29 cellular contexts compared by ENCODE assay signal in genomic region chr6:17494177-17494576, GRCh38.
A peak's percentile ranks its signal among the peaks of the same experiment; 100 is the strongest.
DNase-seq lines count a peak whose midpoint lies in the region; ATAC-seq and TF ChIP-seq lines count a peak whose summit lies in the region.
"Had no signal": no experiment of that assay in that cellular context is flagged by ENCODE, and none has a peak within 500 bp of the region (broad histone marks: within the 10 kb centered on the region; RNA-seq: fewer than 3 reads in every experiment).

No MANE protein-coding gene starts in this region.

- no peaks in the 10 kb centered on the region for H3K27me3 Mint-ChIP-seq in chondrocyte (ENCODE audit: low read depth)
- no peaks in the 10 kb centered on the region for H3K27me3 Mint-ChIP-seq in nephron (ENCODE audit: low read depth)
- no peaks in the 10 kb centered on the region for H3K27me3 Mint-ChIP-seq in type B pancreatic cell
- H3K27me3 Mint-ChIP-seq in T-helper 17 cell = peaks cover 70% of the 10 kb centered on the region
- H3K27me3 Mint-ChIP-seq in stimulated activated memory B cell treated with anti-CD40 and anti-IgM and Interleukin-4, amounts not matched to agents 10 μg/mL and 1 μg/mL and 100 μg/mL, for 72 hours = peaks cover 48% of the 10 kb centered on the region

- peaks cover 2% of the 10 kb centered on the region for H3K36me3 Mint-ChIP-seq in chondrocyte (ENCODE audit: low read depth)
- no peaks in the 10 kb centered on the region for H3K36me3 Mint-ChIP-seq in nephron (ENCODE audit: low read depth)
- no peaks in the 10 kb centered on the region for H3K36me3 Mint-ChIP-seq in type B pancreatic cell
- H3K36me3 Mint-ChIP-seq in T-helper 17 cell (ENCODE audit: low read depth) = no peaks in the 10 kb centered on the region
- H3K36me3 Mint-ChIP-seq in stimulated activated memory B cell treated with anti-CD40 and anti-IgM and Interleukin-4, amounts not matched to agents 10 μg/mL and 1 μg/mL and 100 μg/mL, for 72 hours = no peaks in the 10 kb centered on the region
- H3K36me3 Mint-ChIP-seq: activated naive CD4-positive, alpha-beta T cell treated with anti-CD3 and anti-CD28 coated beads, Interleukin-2, amount 50 U/mL, for 72 hours had no signal

- no peak for DNase-seq in Right ventricle myocardium superior
- no peak for DNase-seq in right atrium auricular region (ENCODE audit: low spot score)
- no peak for DNase-seq in chondrocyte (ENCODE audit: low spot score)
- peak; percentile 13 for DNase-seq in type B pancreatic cell (ENCODE audit: extremely low spot score, unreplicated experiment)
- DNase-seq in T-helper 17 cell = no peak
- DNase-seq: activated CD4-positive, alpha-beta T cell treated with anti-CD3 and anti-CD28 coated beads for 1 hour; activated CD8-positive, alpha-beta T cell treated with anti-CD3 and anti-CD28 coated beads for 36 hours; anterior cingulate cortex; CD4-positive, alpha-beta T cell; DMS 273 treated with DMSO at 0.1 percent for 48 hours; GDM1; H9; head of caudate nucleus; kidney; lower lobe of right lung; NCI-H1417 treated with DMSO at 0.1 percent for 48 hours; NCI-H2081 treated with DMSO at 0.1 percent for 48 hours; NCI-H226; NCI-H748 treated with DMSO at 0.1 percent for 48 hours; stimulated activated naive CD8-positive, alpha-beta T cell treated with anti-CD3 and anti-CD28 coated beads, Interleukin-15, Interleukin-2, amounts not matched to agents 100 U/mL and 50 U/mL, for 24 hours had no signal

- H3K27ac Mint-ChIP-seq in chondrocyte (ENCODE audit: unreplicated experiment) = peak overlapping the region; percentile 89
- peak overlapping the region in 2 of 3 experiments; percentile 49 to 67 for H3K27ac Mint-ChIP-seq in nephron
- H3K27ac Mint-ChIP-seq in type B pancreatic cell = no peak overlapping the region
- no peak overlapping the region for H3K27ac Mint-ChIP-seq in T-helper 17 cell
- no peak overlapping the region for H3K27ac Mint-ChIP-seq in stimulated activated memory B cell treated with anti-CD40 and anti-IgM and Interleukin-4, amounts not matched to agents 10 μg/mL and 1 μg/mL and 100 μg/mL, for 72 hours
- H3K27ac Mint-ChIP-seq: activated CD8-positive, alpha-beta T cell treated with anti-CD3 and anti-CD28 coated beads for 36 hours; activated naive CD4-positive, alpha-beta T cell treated with anti-CD3 and anti-CD28 coated beads, Interleukin-2, amount 50 U/mL, for 72 hours; activated T-helper 2 cell treated with anti-CD3 and anti-CD28 coated beads, Interferon-gamma antibody, Interleukin-2, Interleukin-4, amounts not matched to agents 10 μg/mL and 5 μg/mL and 100 μg/mL, durations not matched to agents 14 hours and 24 hours and 36 hours; CD4-positive, alpha-beta T cell; neural progenitor cell; T-helper 1 cell treated with Interleukin-12 subunit alpha and Interleukin-12 subunit beta and Interleukin-4 antibody, amounts not matched to agents 30 μg/mL and 1 μg/mL, for 36 hours had no signal

- intact Hi-C loops in Right ventricle myocardium superior (cut with DNase I) = no loop called here

- no peak for TF ChIP-seq CTCF in right atrium auricular region (IDR thresholded peaks at IDR 0.05)
- TF ChIP-seq CTCF in chondrocyte (IDR thresholded peaks at IDR 0.05) = no peak
- no peak for TF ChIP-seq CTCF in nephron (IDR thresholded peaks at IDR 0.05; ENCODE audit: unreplicated experiment in 3 of 3)
- TF ChIP-seq CTCF in type B pancreatic cell (conservative IDR thresholded peaks at IDR 0.05) = no peak

- H3K4me1 ChIP-seq in right atrium auricular region = peaks cover 0 to 26% of the 10 kb centered on the region in 2 donors
- H3K4me1 ChIP-seq: lower lobe of right lung had no signal

- peak; percentile 31 for ATAC-seq in Right ventricle myocardium superior (ENCODE audit: poor library complexity)
- no peak for ATAC-seq in T-helper 17 cell
- ATAC-seq in stimulated activated memory B cell treated with anti-CD40 and anti-IgM and Interleukin-4, amounts not matched to agents 10 μg/mL and 1 μg/mL and 100 μg/mL, for 72 hours = no peak
- no peak for ATAC-seq in GM18858 (IDR thresholded peaks at IDR 0.05; ENCODE audit: unreplicated experiment)
- ATAC-seq: activated CD8-positive, alpha-beta T cell treated with anti-CD3 and anti-CD28 coated beads for 36 hours; activated naive CD4-positive, alpha-beta T cell treated with anti-CD3 and anti-CD28 coated beads, Interleukin-2, amount 50 U/mL, for 72 hours; lower lobe of right lung; stimulated activated naive CD8-positive, alpha-beta T cell treated with anti-CD3 and anti-CD28 coated beads, Interleukin-15, Interleukin-2, amounts not matched to agents 100 U/mL and 50 U/mL, for 24 hours had no signal

- H3K27ac ChIP-seq in right atrium auricular region = no peak overlapping the region
- H3K27ac ChIP-seq: KMS-11, lower lobe of right lung, neural progenitor cell, SK-N-MC had no signal

- no peak overlapping the region for H3K4me3 ChIP-seq in right atrium auricular region
- H3K4me3 ChIP-seq: lower lobe of right lung, neural progenitor cell, SK-N-MC had no signal

- H3K27me3 ChIP-seq in right atrium auricular region = no peaks in the 10 kb centered on the region
- H3K27me3 ChIP-seq: neural progenitor cell had no signal

- H3K4me1 Mint-ChIP-seq in chondrocyte (ENCODE audit: low read depth) (peaks cover 61% of the 10 kb centered on the region), nephron (peaks cover 77% of the 10 kb centered on the region), type B pancreatic cell (ENCODE audit: unreplicated experiment) (peaks cover 28% of the 10 kb centered on the region), T-helper 17 cell (peaks cover 6% of the 10 kb centered on the region)
- H3K4me1 Mint-ChIP-seq in stimulated activated memory B cell treated with anti-CD40 and anti-IgM and Interleukin-4, amounts not matched to agents 10 μg/mL and 1 μg/mL and 100 μg/mL, for 72 hours = no peaks in the 10 kb centered on the region

- H3K36me3 ChIP-seq in right atrium auricular region = peaks cover 4% of the 10 kb centered on the region
- H3K36me3 ChIP-seq: lower lobe of right lung, neural progenitor cell had no signal

- H3K9me3 Mint-ChIP-seq in chondrocyte (ENCODE audit: low read depth) = no peaks in the 10 kb centered on the region
- H3K9me3 Mint-ChIP-seq in nephron = no peaks in the 10 kb centered on the region
- H3K9me3 Mint-ChIP-seq in type B pancreatic cell = no peaks in the 10 kb centered on the region
- no peaks in the 10 kb centered on the region for H3K9me3 Mint-ChIP-seq in stimulated activated memory B cell treated with anti-CD40 and anti-IgM and Interleukin-4, amounts not matched to agents 10 μg/mL and 1 μg/mL and 100 μg/mL, for 72 hours
- H3K9me3 Mint-ChIP-seq: activated CD8-positive, alpha-beta T cell treated with anti-CD3 and anti-CD28 coated beads for 36 hours; activated naive CD4-positive, alpha-beta T cell treated with anti-CD3 and anti-CD28 coated beads, Interleukin-2, amount 50 U/mL, for 72 hours; activated T-helper 2 cell treated with anti-CD3 and anti-CD28 coated beads, Interferon-gamma antibody, Interleukin-2, Interleukin-4, amounts not matched to agents 10 μg/mL and 5 μg/mL and 100 μg/mL, durations not matched to agents 14 hours and 24 hours and 36 hours; CD4-positive, alpha-beta T cell; H9; neural progenitor cell; T-helper 1 cell treated with Interleukin-12 subunit alpha and Interleukin-12 subunit beta and Interleukin-4 antibody, amounts not matched to agents 30 μg/mL and 1 μg/mL, for 36 hours had no signal

- H3K9me3 ChIP-seq in right atrium auricular region (no peaks in the 10 kb centered on the region), T-helper 17 cell (ENCODE audit: control insufficient read depth, low read length, poor library complexity, severe bottlenecking) (no peaks in the 10 kb centered on the region)
- H3K9me3 ChIP-seq: lower lobe of right lung had no signal

- H3K4me3 Mint-ChIP-seq in chondrocyte (ENCODE audit: unreplicated experiment) = peak overlapping the region; percentile 40
- H3K4me3 Mint-ChIP-seq in nephron = no peak overlapping the region
- H3K4me3 Mint-ChIP-seq in type B pancreatic cell = no peak overlapping the region
- no peak overlapping the region for H3K4me3 Mint-ChIP-seq in T-helper 17 cell
- no peak overlapping the region for H3K4me3 Mint-ChIP-seq in stimulated activated memory B cell treated with anti-CD40 and anti-IgM and Interleukin-4, amounts not matched to agents 10 μg/mL and 1 μg/mL and 100 μg/mL, for 72 hours
- H3K4me3 Mint-ChIP-seq: activated CD8-positive, alpha-beta T cell treated with anti-CD3 and anti-CD28 coated beads for 36 hours; CD4-positive, alpha-beta T cell; H9; neural progenitor cell; T-helper 1 cell treated with Interleukin-12 subunit alpha and Interleukin-12 subunit beta and Interleukin-4 antibody, amounts not matched to agents 30 μg/mL and 1 μg/mL, for 36 hours had no signal

Comparison
In these comparisons a context has a peak if more than half of its experiments do, and no peak if none do; other contexts are left out.
1. H3K27ac Mint-ChIP-seq: peak in chondrocyte (single experiment) and nephron (2 of 3); none in type B pancreatic cell (single experiment), T-helper 17 cell (single experiment) and stimulated activated memory B cell treated with anti-CD40 and anti-IgM and Interleukin-4, amounts not matched to agents 10 μg/mL and 1 μg/mL and 100 μg/mL, for 72 hours (single experiment).